ENCODE assay signal across 8 cellular contexts in genomic region chr21:37562920-37563640, GRCh38.
DNase-seq lines count a peak whose midpoint lies in the region; ATAC-seq and TF ChIP-seq lines count a peak whose summit lies in the region.

No MANE protein-coding gene starts in this region.

- no peak for TF ChIP-seq CTCF in VCaP (conservative IDR thresholded peaks at IDR 0.05)
- no peak for TF ChIP-seq CTCF in fibroblast of villous mesenchyme (IDR thresholded peaks at IDR 0.05; ENCODE audit: insufficient read depth, low read depth, low read length)

- peak overlapping the region; percentile 86 for H3K4me3 Mint-ChIP-seq in activated naive CD4-positive, alpha-beta T cell treated with anti-CD3 and anti-CD28 coated beads, Interleukin-2, amount 10 ng/mL, durations not matched to agents 7 days and 5 days

- CTCF ChIA-PET in activated naive CD4-positive, alpha-beta T cell treated with anti-CD3 and anti-CD28 coated beads, Interleukin-2, amount 10 ng/mL, durations not matched to agents 7 days and 5 days (lab: Charles Lee), result interaction anchor here (1.0 to 1.8 kb wide), 7 partner anchors 9 to 481 kb away, joined by 3 to 7 read pairs (median 4); no protein-coding TSS in a partner anchor

- H3K27ac ChIP-seq in VCaP, result peak overlapping the region; percentile 76

- ATAC-seq in HG03045 (IDR thresholded peaks at IDR 0.05; ENCODE audit: unreplicated experiment), result peak; percentile 12

- H3K4me3 ChIP-seq in fibroblast of villous mesenchyme (ENCODE audit: low read depth, low read length) (peak overlapping the region; percentile 61), skeletal muscle cell (ENCODE audit: low read depth, low read length) (peak overlapping the region; percentile 69)

- H3K27ac Mint-ChIP-seq in activated naive CD4-positive, alpha-beta T cell treated with anti-CD3 and anti-CD28 coated beads, Interleukin-2, amount 10 ng/mL, durations not matched to agents 7 days and 5 days, result peak overlapping the region; percentile 99

- DNase-seq in activated naive CD4-positive, alpha-beta T cell treated with anti-CD3 and anti-CD28 coated beads, Interleukin-2, amount 10 ng/mL, durations not matched to agents 7 days and 5 days, result no peak
- DNase-seq in activated naive CD4-positive, alpha-beta T cell treated with anti-CD3 and anti-CD28 coated beads, Interleukin-2, amount 50 U/mL, for 16 hours, result no peak
- no peak for DNase-seq in fibroblast of villous mesenchyme (ENCODE audit: low read depth)
- DNase-seq in skeletal muscle cell (ENCODE audit: low read depth), result no peak
- DNase-seq in DMS114 treated with DMSO at 0.1 percent for 48 hours (lab: John Stamatoyannopoulos, UW; ENCODE audit: unreplicated experiment), result no peak
- DNase-seq in iPS-NIHi11 (ENCODE audit: low spot score), result no peak

- no peaks in the 10 kb centered on the region for H3K9me3 Mint-ChIP-seq in activated naive CD4-positive, alpha-beta T cell treated with anti-CD3 and anti-CD28 coated beads, Interleukin-2, amount 10 ng/mL, durations not matched to agents 7 days and 5 days

- no peaks in the 10 kb centered on the region for H3K36me3 Mint-ChIP-seq in activated naive CD4-positive, alpha-beta T cell treated with anti-CD3 and anti-CD28 coated beads, Interleukin-2, amount 10 ng/mL, durations not matched to agents 7 days and 5 days

- peaks cover 10% of the 10 kb centered on the region for H3K27me3 Mint-ChIP-seq in activated naive CD4-positive, alpha-beta T cell treated with anti-CD3 and anti-CD28 coated beads, Interleukin-2, amount 10 ng/mL, durations not matched to agents 7 days and 5 days

- peaks cover 34% of the 10 kb centered on the region for H3K4me1 Mint-ChIP-seq in activated naive CD4-positive, alpha-beta T cell treated with anti-CD3 and anti-CD28 coated beads, Interleukin-2, amount 10 ng/mL, durations not matched to agents 7 days and 5 days
